Comparison of ENCODE assay signal across 21 cellular contexts in the genomic region with DNA sequence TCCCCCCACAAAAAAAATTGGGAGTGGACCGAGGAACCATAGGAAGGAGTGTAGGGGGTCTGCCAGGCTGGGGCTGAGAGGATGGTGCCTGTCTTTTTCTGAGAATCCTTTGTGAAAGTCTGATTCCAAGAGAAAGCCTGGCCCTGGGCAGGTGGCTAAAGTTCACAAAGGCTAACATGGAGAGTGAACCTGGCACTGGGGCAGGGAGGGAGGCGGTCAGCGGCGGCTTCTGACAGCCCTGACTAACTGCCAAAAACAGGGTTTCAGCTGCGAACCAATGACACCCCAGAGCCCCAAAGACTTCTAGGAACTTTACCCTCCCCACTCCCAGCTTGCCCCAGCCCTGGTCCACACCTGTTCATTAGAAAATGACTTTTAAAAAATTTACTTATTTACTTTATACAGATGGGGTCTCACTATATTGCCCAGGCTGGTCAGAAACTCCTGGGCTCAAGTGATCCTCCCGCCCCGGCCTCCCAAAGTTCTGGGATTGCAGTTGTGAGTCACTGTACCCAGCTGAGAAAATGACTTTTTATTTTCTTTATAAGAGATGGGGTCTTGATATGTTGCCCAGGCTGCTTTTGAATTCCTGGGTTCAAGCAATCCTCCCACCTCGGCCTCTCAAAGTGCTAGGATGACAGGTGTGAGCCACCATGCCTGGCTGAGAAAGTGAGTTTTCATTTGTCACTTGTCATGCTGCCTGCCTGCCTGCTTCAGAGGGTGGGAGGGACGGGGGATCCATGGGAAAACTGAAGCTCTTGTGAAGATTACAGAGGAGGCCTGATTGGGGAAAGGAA.
DNase-seq lines count a peak whose midpoint lies in the region; ATAC-seq, FAIRE-seq and TF ChIP-seq lines count a peak whose summit lies in the region.
"Had no signal": no experiment of that assay in that cellular context is flagged by ENCODE, and none has a peak within 500 bp of the region (broad histone marks: within the 10 kb centered on the region; RNA-seq: fewer than 3 reads in every experiment).

No MANE protein-coding gene starts in this region.

- peak; percentile 18 for DNase-seq in activated T-cell treated with anti-CD3 and anti-CD28 coated beads, Interleukin-2, amount 50 U/mL, for 24 hours
- no peak for DNase-seq in activated T-cell treated with anti-CD3 and anti-CD28 coated beads, Interleukin-2, amount 50 U/mL, for 1 hour
- DNase-seq in CD14-positive monocyte (ENCODE audit: low spot score) (peak; percentile 14), K562 (ENCODE audit: extremely low read depth in 1 of 4, low spot score in 3 of 4) (no peak), neuronal stem cell (ENCODE audit: low spot score) (no peak), transverse colon (no peak), epidermal melanocyte (ENCODE audit: insufficient read length, low spot score) (no peak), NCI-H2029 (lab: John Stamatoyannopoulos, UW) (no peak)
- DNase-seq: DMS53, GM23248, HCEC 1CT, KG1, MV-4-11, NCI-H187, NCI-H226, NCI-H524, PC-3 had no signal

- TF ChIP-seq RAD21 in K562 (CRISPR knock-in tag; conservative IDR thresholded peaks at IDR 0.05 in 1 of 2, IDR thresholded peaks at IDR 0.05 in 1 of 2), result no peak

- H2AFZ ChIP-seq in K562 (ENCODE audit: low read depth, low read length) (no peak overlapping the region), neuronal stem cell (ENCODE audit: low read length) (no peak overlapping the region)
- H2AFZ ChIP-seq: GM23248 had no signal

- POLR2A ChIA-PET in K562 (lab: Yijun Ruan, JAX), result interaction anchor here (2.0 kb wide), 1 partner anchor 11 kb away, joined by 7 read pairs; no protein-coding TSS in a partner anchor

- H2BK15ac ChIP-seq in neuronal stem cell (ENCODE audit: low read length), result no peak overlapping the region

- H3K27me3 Mint-ChIP-seq in activated T-cell treated with anti-CD3 and anti-CD28 coated beads, Interleukin-2, amount 50 U/mL, for 24 hours, result no peaks in the 10 kb centered on the region
- H3K27me3 Mint-ChIP-seq in CD14-positive monocyte (ENCODE audit: low read depth in 3 of 3), result peaks cover 0 to 3% (median 2%) of the 10 kb centered on the region in 3 donors

- H2BK5ac ChIP-seq in neuronal stem cell (ENCODE audit: low read length), result no peak overlapping the region

- WGBS in K562 (ENCODE audit: insufficient coverage, low coverage, missing lambda C conversion rate), result 21% methylated on average over 4 of the region's 9 CpGs
- no CpG with 5 or more reads among the region's 9 CpGs for WGBS in neuronal stem cell (ENCODE audit: extremely low coverage in 2 of 2, insufficient read length in 2 of 2, insufficient replicate concordance in 1 of 2), 2 donors
- 90 to 100% methylated on average over 1 to 9 of the region's 9 CpGs for WGBS in transverse colon (ENCODE audit: low coverage in 1 of 2), 2 donors

- H3K36me3 ChIP-seq in K562 (ENCODE audit: control insufficient read depth, insufficient read depth, low read length), result no peaks in the 10 kb centered on the region
- H3K36me3 ChIP-seq in neuronal stem cell (replicated peaks in 1 of 2; ENCODE audit: control insufficient read depth in 2 of 2, insufficient read depth in 2 of 2, low read length in 2 of 2), result no peaks in the 10 kb centered on the region
- H3K36me3 ChIP-seq in transverse colon, result no peaks in the 10 kb centered on the region
- H3K36me3 ChIP-seq: SJSA1 had no signal

- H3K4me3 ChIP-seq in K562, result no peak overlapping the region
- H3K4me3 ChIP-seq in neuronal stem cell (ENCODE audit: low read length in 2 of 2), result no peak overlapping the region
- H3K4me3 ChIP-seq in transverse colon, result no peak overlapping the region
- H3K4me3 ChIP-seq: A549, GM23248, SJSA1 had no signal

- intact Hi-C loops in CD14-positive monocyte (cut with micrococcal nuclease) (no loop called here), K562 (cut with micrococcal nuclease) (no loop called here), transverse colon (cut with DNase I; ENCODE audit: low total_unique reads) (no loop called here)

- H4K20me1 ChIP-seq in K562 (replicated peaks; ENCODE audit: control insufficient read depth, insufficient read depth, low read length), result no peaks in the 10 kb centered on the region

- H3K18ac ChIP-seq in neuronal stem cell (ENCODE audit: low read length), result no peak overlapping the region

- H3K4me3 Mint-ChIP-seq in activated T-cell treated with anti-CD3 and anti-CD28 coated beads, Interleukin-2, amount 50 U/mL, for 24 hours, result no peak overlapping the region
- H3K4me3 Mint-ChIP-seq in CD14-positive monocyte, result no peak overlapping the region
- H3K4me3 Mint-ChIP-seq: CD8-positive, alpha-beta memory T cell had no signal

- H3K23ac ChIP-seq in neuronal stem cell (ENCODE audit: low read depth, low read length, poor library complexity), result no peak overlapping the region

- H4K8ac ChIP-seq in neuronal stem cell (ENCODE audit: low read depth, low read length), result no peak overlapping the region

- no peak overlapping the region for H4K91ac ChIP-seq in neuronal stem cell (ENCODE audit: low read depth, low read length, poor library complexity)

- H3K27ac Mint-ChIP-seq in activated T-cell treated with anti-CD3 and anti-CD28 coated beads, Interleukin-2, amount 50 U/mL, for 24 hours, result no peak overlapping the region
- H3K27ac Mint-ChIP-seq in CD14-positive monocyte, result no peak overlapping the region
- H3K27ac Mint-ChIP-seq: CD8-positive, alpha-beta memory T cell had no signal

- H3K14ac ChIP-seq in neuronal stem cell (ENCODE audit: low read length), result no peak overlapping the region

- TF ChIP-seq EP300 in K562 (IDR thresholded peaks at IDR 0.05; ENCODE audit: low read length), result no peak
- TF ChIP-seq EP300 in transverse colon (IDR thresholded peaks at IDR 0.05; ENCODE audit: low read depth), result no peak

- ATAC-seq in K562, result no peak
- ATAC-seq: A549, PC-3 had no signal

- no peaks in the 10 kb centered on the region for H3K79me2 ChIP-seq in K562 (ENCODE audit: control insufficient read depth, insufficient read depth, low read length)

- H3K27me3 ChIP-seq in K562 (ENCODE audit: control insufficient read depth in 2 of 2, insufficient read depth in 2 of 2, low read length in 2 of 2), result no peaks in the 10 kb centered on the region
- no peaks in the 10 kb centered on the region for H3K27me3 ChIP-seq in neuronal stem cell (ENCODE audit: control insufficient read depth in 3 of 3, insufficient read depth in 3 of 3, low read depth in 1 of 3, low read length in 3 of 3)
- no peaks in the 10 kb centered on the region for H3K27me3 ChIP-seq in transverse colon
- H3K27me3 ChIP-seq: SJSA1 had no signal

- in situ Hi-C loops in K562 (cut with MboI) (no loop called here), transverse colon (cut with MboI; ENCODE audit: low pct_ligation_motif_present in 1 of 4, low pct_unique_long_range_greater_than_20kb in 1 of 4, low sequenced_read_pairs in 3 of 4) (no loop called here)

- H3K36me3 Mint-ChIP-seq in activated T-cell treated with anti-CD3 and anti-CD28 coated beads, Interleukin-2, amount 50 U/mL, for 24 hours (ENCODE audit: low read depth), result no peaks in the 10 kb centered on the region
- H3K36me3 Mint-ChIP-seq in CD14-positive monocyte, result no peaks in the 10 kb centered on the region
- H3K36me3 Mint-ChIP-seq: CD8-positive, alpha-beta memory T cell had no signal

- H3K9ac ChIP-seq in K562 (ENCODE audit: insufficient read depth in 1 of 2, low read depth in 2 of 2, low read length in 2 of 2) (no peak overlapping the region), neuronal stem cell (ENCODE audit: low read depth, low read length, poor library complexity) (no peak overlapping the region)
- H3K9ac ChIP-seq: GM23248 had no signal

- no peaks in the 10 kb centered on the region for H3K9me1 ChIP-seq in K562 (ENCODE audit: control insufficient read depth, insufficient read depth, low read length)

- no peak overlapping the region for H2BK12ac ChIP-seq in neuronal stem cell (ENCODE audit: low read length)

- peaks cover under 1 to 3% of the 10 kb centered on the region in 2 experiments; a peak in 4 of 5 replicates for H3K4me1 ChIP-seq in K562 (replicated peaks in 1 of 2; ENCODE audit: control insufficient read depth in 2 of 2, insufficient read depth in 2 of 2, low read length in 2 of 2)
- peaks cover 0 to under 1% of the 10 kb centered on the region in 2 donors for H3K4me1 ChIP-seq in neuronal stem cell (ENCODE audit: control insufficient read depth in 2 of 2, insufficient read depth in 1 of 2, low read depth in 1 of 2, low read length in 2 of 2)
- no peaks in the 10 kb centered on the region for H3K4me1 ChIP-seq in transverse colon
- H3K4me1 ChIP-seq: A549, SJSA1 had no signal

- H3K9me3 Mint-ChIP-seq in activated T-cell treated with anti-CD3 and anti-CD28 coated beads, Interleukin-2, amount 50 U/mL, for 24 hours, result no peaks in the 10 kb centered on the region
- H3K9me3 Mint-ChIP-seq in CD14-positive monocyte, result peaks cover 0 to 6% (median 0%) of the 10 kb centered on the region in 7 donors
- H3K9me3 Mint-ChIP-seq: CD8-positive, alpha-beta memory T cell had no signal

- peaks cover 2% of the 10 kb centered on the region for H3K79me1 ChIP-seq in neuronal stem cell (ENCODE audit: low read depth, low read length)

- no peak overlapping the region for H3K4ac ChIP-seq in neuronal stem cell (ENCODE audit: low read length)

- H3K9me3 ChIP-seq in K562 (replicated peaks; ENCODE audit: control insufficient read depth, insufficient read depth, low read depth, low read length) (no peaks in the 10 kb centered on the region), neuronal stem cell (replicated peaks in 1 of 2; ENCODE audit: control insufficient read depth in 2 of 2, insufficient read depth in 1 of 2, low read depth in 1 of 2, low read length in 2 of 2) (peaks cover 0 to 1% of the 10 kb centered on the region in 2 donors), transverse colon (no peaks in the 10 kb centered on the region)
- H3K9me3 ChIP-seq: SJSA1 had no signal

- H2BK120ac ChIP-seq in neuronal stem cell (ENCODE audit: low read depth, low read length), result no peak overlapping the region

- H3K4me2 ChIP-seq in K562 (ENCODE audit: insufficient read depth, low read length) (no peak overlapping the region), neuronal stem cell (ENCODE audit: insufficient read depth, low read length, poor library complexity, severe bottlenecking) (no peak overlapping the region)
- H3K4me2 ChIP-seq: A549 had no signal

- no TSS peak for BruUV-seq in K562 (replicated peaks; lab: Mats Ljungman, UMichigan)

- peak overlapping the region; percentile 57 for H2AK5ac ChIP-seq in neuronal stem cell (ENCODE audit: low read depth, low read length)

- TF ChIP-seq CTCF in CD14-positive monocyte (IDR thresholded peaks at IDR 0.05) (no peak), K562 (IDR thresholded peaks at IDR 0.05 in 2 of 3, conservative IDR thresholded peaks at IDR 0.05 in 1 of 3; ENCODE audit: insufficient read depth in 2 of 3, low read depth in 1 of 3, low read length in 3 of 3) (no peak), transverse colon (IDR thresholded peaks at IDR 0.05) (no peak)

- peaks cover 10% of the 10 kb centered on the region for H3K4me1 Mint-ChIP-seq in activated T-cell treated with anti-CD3 and anti-CD28 coated beads, Interleukin-2, amount 50 U/mL, for 24 hours (ENCODE audit: low read depth)
- peaks cover 13% of the 10 kb centered on the region for H3K4me1 Mint-ChIP-seq in CD14-positive monocyte

- FAIRE-seq in K562 (lab: Jason Lieb, UNC), result no peak
- FAIRE-seq: A549, GM12891 had no signal

- H3K27ac ChIP-seq in K562 (ENCODE audit: extremely low read depth, low read depth, low read length) (no peak overlapping the region), neuronal stem cell (replicated peaks; ENCODE audit: low read length) (no peak overlapping the region), transverse colon (no peak overlapping the region)
- H3K27ac ChIP-seq: GM23248, SJSA1 had no signal

- TF ChIP-seq POLR2A in K562 (conservative IDR thresholded peaks at IDR 0.05), result no peak
- TF ChIP-seq POLR2A in transverse colon (IDR thresholded peaks at IDR 0.05), result no peak

- CTCF ChIA-PET in K562 (lab: Yijun Ruan, JAX; ENCODE audit: low intra/inter-chr PET ratio), result no interaction called here

Comparison
In these comparisons a context has a peak if more than half of its experiments do, and no peak if none do; other contexts are left out.
1. DNase-seq: peak in activated T-cell treated with anti-CD3 and anti-CD28 coated beads, Interleukin-2, amount 50 U/mL, for 24 hours (single experiment) and CD14-positive monocyte (single experiment); none in activated T-cell treated with anti-CD3 and anti-CD28 coated beads, Interleukin-2, amount 50 U/mL, for 1 hour (single experiment), K562 (0 of 4), neuronal stem cell (single experiment), transverse colon (single experiment), epidermal melanocyte (single experiment) and NCI-H2029 (single experiment).